Comparison of ENCODE assay signal across 22 cellular contexts in genomic region chr17:79156463-79157095, GRCh38.
"Had no signal": no experiment of that assay in that cellular context is flagged by ENCODE, and none has a peak within 500 bp of the region (broad histone marks: within the 10 kb centered on the region; RNA-seq: fewer than 3 reads in every experiment).

No MANE protein-coding gene starts in this region.

- H3K27me3 ChIP-seq: ascending aorta, brain microvascular endothelial cell, vagina had no signal

- H3K36me3 ChIP-seq: adrenal gland, ascending aorta, brain microvascular endothelial cell, vagina had no signal

- H3K27ac ChIP-seq: adrenal gland, ascending aorta, brain microvascular endothelial cell, foreskin keratinocyte, vagina had no signal

- FAIRE-seq: colon, keratinocyte, small intestine, TTC549 had no signal

- ATAC-seq: activated CD4-positive, alpha-beta T cell treated with anti-CD3 and anti-CD28 coated beads for 36 hours; activated T-helper 17 cell treated with anti-CD3 and anti-CD28 coated beads, Interleukin-2, amount 50 U/mL, for 72 hours; foreskin keratinocyte; left colon; sciatic nerve; stimulated activated naive B cell treated with anti-CD40 and anti-IgM and Interleukin-4, amounts not matched to agents 10 μg/mL and 1 μg/mL and 100 μg/mL, for 72 hours had no signal

- H3K9me3 ChIP-seq: adrenal gland, ascending aorta, vagina had no signal

- H3K4me3 ChIP-seq: adrenal gland, ascending aorta, vagina had no signal

- DNase-seq: activated CD4-positive, alpha-beta T cell treated with anti-CD3 and anti-CD28 coated beads for 36 hours; activated CD4-positive, alpha-beta T cell treated with anti-CD3 and anti-CD28 coated beads, Interleukin-2, amount 50 U/mL, for 4 hours; activated CD8-positive, alpha-beta memory T cell treated with anti-CD3 and anti-CD28 coated beads for 24 hours; activated CD8-positive, alpha-beta memory T cell treated with anti-CD3 and anti-CD28 coated beads, Interleukin-2, amount 50 U/mL, for 4 hours; activated T-cell treated with anti-CD3 and anti-CD28 coated beads, Interleukin-2, amount 50 U/mL, for 24 hours; adrenal gland; brain microvascular endothelial cell; effector memory CD4-positive, alpha-beta T cell; foreskin keratinocyte; left colon; occipital lobe; small intestine; stimulated activated CD8-positive, alpha-beta memory T cell treated with anti-CD3 and anti-CD28 coated beads, Interleukin-4, amount 100 ng/mL, for 48 hours; stimulated activated naive B cell treated with anti-CD40 and anti-IgM and Interleukin-4, amounts not matched to agents 10 μg/mL and 1 μg/mL and 100 μg/mL, for 72 hours; trophoblast cell had no signal

- H3K4me1 ChIP-seq: adrenal gland, ascending aorta, foreskin keratinocyte, vagina had no signal
